Comparison of ENCODE assay signal across 8 cellular contexts in the genomic region with DNA sequence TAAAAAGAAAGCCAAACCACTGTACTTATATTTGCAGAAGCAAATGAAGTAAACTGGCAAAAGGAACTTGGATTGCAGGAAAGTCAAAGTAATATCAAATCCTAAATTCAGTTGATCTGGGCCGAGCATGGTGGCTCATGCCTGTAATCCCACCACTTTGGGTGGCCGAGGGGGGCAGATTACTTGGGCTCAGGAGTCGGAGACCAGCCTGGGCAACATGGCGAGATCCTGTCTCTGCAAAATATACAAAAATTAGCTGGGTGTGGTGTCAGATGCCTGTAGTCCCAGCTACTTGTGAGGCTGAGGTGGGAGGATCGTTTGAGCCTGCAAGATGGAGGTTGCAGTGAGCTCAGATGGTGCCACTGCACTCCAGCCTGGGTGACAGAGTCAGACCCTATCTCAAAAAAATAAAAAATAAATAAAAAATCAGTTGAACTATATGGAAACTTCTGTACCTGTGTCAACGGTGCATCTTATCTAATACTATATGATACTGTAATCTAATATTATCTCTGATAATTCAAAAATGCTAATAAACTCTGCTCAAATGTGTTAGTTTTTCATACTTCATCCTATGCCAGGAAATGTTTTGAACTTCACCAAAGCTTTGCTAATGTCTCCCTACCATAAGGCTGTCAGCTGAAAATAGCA. TPM values are rescaled to one million over a fixed set of nuclear protein-coding genes. Genes with fewer than 3 reads are reported as not detected.
"Had no signal": no experiment of that assay in that cellular context is flagged by ENCODE, and none has a peak within 500 bp of the region (broad histone marks: within the 10 kb centered on the region; RNA-seq: fewer than 3 reads in every experiment).

No MANE protein-coding gene starts in this region.

- ATAC-seq: GM12878 had no signal

- H3K4me3 ChIP-seq: GM12878 had no signal

- FAIRE-seq: GM12878, GM12891, GM12892, GM18507, GM19239 had no signal

- DNase-seq: GDM1, GF-D8 had no signal

RNA-seq across cellular contexts. Expression of gene CCDC152, which starts 45.0 kb away (rescaled TPM):
- total RNA-seq: G401 had no signal
